Comparison of ENCODE assay signal across 2 cellular contexts in the genomic region with DNA sequence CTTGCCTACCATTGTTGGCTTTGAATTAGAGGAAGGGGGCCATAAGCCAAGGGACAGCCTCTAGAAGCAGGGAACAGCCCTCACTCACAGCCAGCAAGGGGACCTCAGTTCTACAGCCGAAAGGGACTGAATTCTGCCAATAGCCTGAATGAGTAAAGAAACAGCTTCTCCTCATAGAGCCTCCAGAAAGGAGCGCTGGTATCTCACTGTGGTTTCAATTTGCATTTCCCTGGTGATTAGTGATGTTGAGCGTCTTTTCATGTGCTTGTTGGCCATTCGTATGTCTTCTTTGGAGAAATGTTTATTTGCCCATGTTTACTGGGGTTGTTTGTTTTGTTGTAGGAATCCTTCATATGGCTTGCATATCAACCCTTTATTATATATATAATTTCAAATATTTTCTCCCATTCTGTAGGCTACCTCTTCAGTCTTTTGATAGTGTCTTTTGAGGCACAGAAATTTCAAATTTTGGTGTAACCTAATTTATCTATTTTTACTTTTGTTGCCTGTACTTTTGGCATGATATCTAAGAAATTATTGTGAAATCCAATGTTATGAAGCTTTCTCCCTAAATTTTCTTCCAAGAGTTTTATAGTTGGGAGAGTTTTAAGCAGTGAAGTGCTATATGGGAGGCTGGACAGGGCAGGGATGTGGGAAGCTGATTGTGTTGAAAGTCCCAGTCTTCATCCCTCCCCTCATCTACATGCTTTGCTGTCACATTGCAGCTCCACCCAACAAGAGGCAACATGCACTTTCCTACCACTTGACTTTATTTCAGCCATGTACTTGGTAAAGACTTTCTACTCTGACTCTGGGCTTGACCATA.
TF ChIP-seq lines count a peak whose summit lies in the region.

No MANE protein-coding gene starts in this region.

TF ChIP-seq in HepG2, 621 proteins besides CTCF, POLR2A, EP300 and RAD21:
- TF ChIP-seq, protein P1, sequence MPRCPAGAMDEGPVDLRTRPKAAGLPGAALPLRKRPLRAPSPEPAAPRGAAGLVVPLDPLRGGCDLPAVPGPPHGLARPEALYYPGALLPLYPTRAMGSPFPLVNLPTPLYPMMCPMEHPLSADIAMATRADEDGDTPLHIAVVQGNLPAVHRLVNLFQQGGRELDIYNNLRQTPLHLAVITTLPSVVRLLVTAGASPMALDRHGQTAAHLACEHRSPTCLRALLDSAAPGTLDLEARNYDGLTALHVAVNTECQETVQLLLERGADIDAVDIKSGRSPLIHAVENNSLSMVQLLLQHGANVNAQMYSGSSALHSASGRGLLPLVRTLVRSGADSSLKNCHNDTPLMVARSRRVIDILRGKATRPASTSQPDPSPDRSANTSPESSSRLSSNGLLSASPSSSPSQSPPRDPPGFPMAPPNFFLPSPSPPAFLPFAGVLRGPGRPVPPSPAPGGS (CRISPR knock-in tag; IDR thresholded peaks at IDR 0.05), result no peak
- TF ChIP-seq NCOR1 (IDR thresholded peaks at IDR 0.05; ENCODE audit: borderline replicate concordance, low read length) (no peak), ASH2L (IDR thresholded peaks at IDR 0.05; ENCODE audit: insufficient read length, low read depth, low read length) (no peak), CSRNP2 (CRISPR knock-in tag; conservative IDR thresholded peaks at IDR 0.05; ENCODE audit: low read depth) (no peak), TCF7 (IDR thresholded peaks at IDR 0.05; ENCODE audit: low read depth) (no peak), DRAP1 (CRISPR knock-in tag; IDR thresholded peaks at IDR 0.05) (no peak), ZNF24 (IDR thresholded peaks at IDR 0.05) (no peak), CEBPB (IDR thresholded peaks at IDR 0.05; ENCODE audit: borderline replicate concordance, low read depth, low read length) (peak; percentile 65)

TF ChIP-seq in SK-N-SH treated with all-trans-retinoic acid at 6 μM for 48 hours, 23 proteins besides CTCF, POLR2A, EP300 and RAD21:
- no peak for TF ChIP-seq OSR1 (CRISPR knock-in tag; IDR thresholded peaks at IDR 0.05)
- no peak for TF ChIP-seq ARNTL (CRISPR knock-in tag; IDR thresholded peaks at IDR 0.05; ENCODE audit: borderline replicate concordance, low read depth)
- no peak for TF ChIP-seq ZNF70 (CRISPR knock-in tag; IDR thresholded peaks at IDR 0.05)
- TF ChIP-seq RARB (CRISPR knock-in tag; IDR thresholded peaks at IDR 0.05), result no peak
- no peak for TF ChIP-seq SNAI2 (CRISPR knock-in tag; IDR thresholded peaks at IDR 0.05)
- no peak for TF ChIP-seq PATZ1 (CRISPR knock-in tag; IDR thresholded peaks at IDR 0.05; ENCODE audit: borderline replicate concordance)
- TF ChIP-seq PPARA (CRISPR knock-in tag; IDR thresholded peaks at IDR 0.05; ENCODE audit: borderline replicate concordance), result no peak
- TF ChIP-seq TOX (CRISPR knock-in tag; IDR thresholded peaks at IDR 0.05; ENCODE audit: borderline replicate concordance), result no peak
- TF ChIP-seq ZFP30 (CRISPR knock-in tag; IDR thresholded peaks at IDR 0.05), result no peak
- no peak for TF ChIP-seq BACH2 (CRISPR knock-in tag; IDR thresholded peaks at IDR 0.05; ENCODE audit: borderline replicate concordance)
- TF ChIP-seq ESRRG (CRISPR knock-in tag; IDR thresholded peaks at IDR 0.05), result no peak
- TF ChIP-seq CSDC2 (CRISPR knock-in tag; IDR thresholded peaks at IDR 0.05), result no peak
TF ChIP-seq in SK-N-SH treated with all-trans-retinoic acid at 6 μM for 48 hours: peak in this region for 0.
